1 cellular context compared by ENCODE assay signal in genomic region chr2:120528051-120528692, GRCh38.
TF ChIP-seq lines count a peak whose summit lies in the region.

No MANE protein-coding gene starts in this region.

TF ChIP-seq in HEK293, 187 proteins besides CTCF, POLR2A, EP300 and RAD21 (continued from another document):
- TF ChIP-seq REST (tag by site-specific recombination; IDR thresholded peaks at IDR 0.05) = no peak
- TF ChIP-seq ZNF544 (tag by site-specific recombination; IDR thresholded peaks at IDR 0.05) = no peak
- TF ChIP-seq ZNF23 (tag by site-specific recombination; IDR thresholded peaks at IDR 0.05; ENCODE audit: borderline replicate concordance) = no peak
- TF ChIP-seq KLF1 (tag by site-specific recombination; IDR thresholded peaks at IDR 0.05) = peak; percentile 32; the same call in 1 of the 2 replicates
- TF ChIP-seq ZNF76 (tag by site-specific recombination; IDR thresholded peaks at IDR 0.05; ENCODE audit: borderline replicate concordance, low read depth) = no peak
- no peak for TF ChIP-seq ZNF121 (tag by site-specific recombination; IDR thresholded peaks at IDR 0.05)
